ENCODE assay signal across 30 cellular contexts in genomic region chr22:26692215-26692614, GRCh38.
"Had no signal": no experiment of that assay in that cellular context is flagged by ENCODE, and none has a peak within 500 bp of the region (broad histone marks: within the 10 kb centered on the region; RNA-seq: fewer than 3 reads in every experiment).

No MANE protein-coding gene starts in this region.

- H3K4me3 ChIP-seq: coronary artery, dorsolateral prefrontal cortex, esophagus muscularis mucosa, gastrocnemius medialis, heart left ventricle had no signal

- H3K9me3 Mint-ChIP-seq: activated CD8-positive, alpha-beta T cell treated with anti-CD3 and anti-CD28 coated beads for 36 hours; activated naive CD4-positive, alpha-beta T cell treated with anti-CD3 and anti-CD28 coated beads, Interleukin-2, amount 50 U/mL, for 72 hours; activated T-helper 2 cell treated with anti-CD3 and anti-CD28 coated beads, Interferon-gamma antibody, Interleukin-2, Interleukin-4, amounts not matched to agents 10 μg/mL and 5 μg/mL and 100 μg/mL, durations not matched to agents 14 hours and 24 hours and 36 hours; central memory CD8-positive, alpha-beta T cell; T-helper 1 cell treated with Interleukin-12 subunit alpha and Interleukin-12 subunit beta and Interleukin-4 antibody, amounts not matched to agents 30 μg/mL and 1 μg/mL, for 36 hours; T-helper 2 cell treated with Interferon-gamma antibody and Interleukin-4, amounts not matched to agents 5 μg/mL and 100 μg/mL, for 36 hours had no signal

- H3K4me1 ChIP-seq: esophagus muscularis mucosa, foreskin keratinocyte, gastrocnemius medialis had no signal

- DNase-seq: activated CD4-positive, alpha-beta T cell treated with anti-CD3 and anti-CD28 coated beads for 1 hour; activated CD4-positive, alpha-beta T cell treated with anti-CD3 and anti-CD28 coated beads for 48 hours; activated CD4-positive, alpha-beta T cell treated with anti-CD3 and anti-CD28 coated beads, Interleukin-2, amount 50 U/mL, for 1 hour; activated CD4-positive, alpha-beta T cell treated with anti-CD3 and anti-CD28 coated beads, Interleukin-2, amount 50 U/mL, for 48 hours; activated CD8-positive, alpha-beta memory T cell treated with anti-CD3 and anti-CD28 coated beads for 24 hours; activated CD8-positive, alpha-beta T cell treated with anti-CD3 and anti-CD28 coated beads for 36 hours; activated effector memory CD4-positive, alpha-beta T cell treated with anti-CD3 and anti-CD28 coated beads, Interleukin-2, amount 50 U/mL, for 16 hours; activated naive CD4-positive, alpha-beta T cell treated with anti-CD3 and anti-CD28 coated beads, Interleukin-2, amount 10 ng/mL, durations not matched to agents 7 days and 5 days; activated naive CD8-positive, alpha-beta T cell treated with anti-CD3 and anti-CD28 coated beads, Interleukin-2, amount 10 ng/mL, durations not matched to agents 7 days and 5 days; activated T-cell treated with anti-CD3 and anti-CD28 coated beads, Interleukin-2, amount 50 U/mL, for 4 hours; brain microvascular endothelial cell; dorsolateral prefrontal cortex; effector memory CD4-positive, alpha-beta T cell; erythroblast; foreskin keratinocyte; gastrocnemius medialis; glutamatergic neuron; heart left ventricle; T-cell had no signal

- H3K27ac Mint-ChIP-seq: activated CD8-positive, alpha-beta T cell treated with anti-CD3 and anti-CD28 coated beads for 36 hours; activated naive CD8-positive, alpha-beta T cell treated with anti-CD3 and anti-CD28 coated beads, Interleukin-2, amount 10 ng/mL, durations not matched to agents 7 days and 5 days; activated T-helper 2 cell treated with anti-CD3 and anti-CD28 coated beads, Interferon-gamma antibody, Interleukin-2, Interleukin-4, amounts not matched to agents 10 μg/mL and 5 μg/mL and 100 μg/mL, durations not matched to agents 14 hours and 24 hours and 36 hours; dendritic cell treated with granulocyte-macrophage colony-stimulating factor and Interleukin-4, amounts not matched to agents 40 ng/mL and 50 ng/mL, for 4 days; T-helper 1 cell treated with Interleukin-12 subunit alpha and Interleukin-12 subunit beta and Interleukin-4 antibody, amounts not matched to agents 30 μg/mL and 1 μg/mL, for 36 hours; T-helper 2 cell treated with Interferon-gamma antibody and Interleukin-4, amounts not matched to agents 5 μg/mL and 100 μg/mL, for 36 hours; WTC11 had no signal

- H3K27ac ChIP-seq: brain microvascular endothelial cell, coronary artery, dorsolateral prefrontal cortex, esophagus muscularis mucosa, foreskin keratinocyte, gastrocnemius medialis, heart left ventricle, VCaP had no signal

- H3K9me3 ChIP-seq: gastrocnemius medialis had no signal

- H3K36me3 ChIP-seq: brain microvascular endothelial cell, gastrocnemius medialis had no signal

- ATAC-seq: activated CD8-positive, alpha-beta T cell treated with anti-CD3 and anti-CD28 coated beads for 36 hours; activated naive CD4-positive, alpha-beta T cell treated with anti-CD3 and anti-CD28 coated beads, Interleukin-2, amount 50 U/mL, for 72 hours; activated T-cell treated with anti-CD3 and anti-CD28 coated beads, Interleukin-2, amount 50 U/mL, for 4 hours; foreskin keratinocyte; gastrocnemius medialis; heart left ventricle; T-cell; WTC11 had no signal

- H3K4me3 Mint-ChIP-seq: activated CD8-positive, alpha-beta T cell treated with anti-CD3 and anti-CD28 coated beads for 36 hours; activated naive CD4-positive, alpha-beta T cell treated with anti-CD3 and anti-CD28 coated beads, Interleukin-2, amount 10 ng/mL, durations not matched to agents 7 days and 5 days; dendritic cell treated with granulocyte-macrophage colony-stimulating factor and Interleukin-4, amounts not matched to agents 40 ng/mL and 50 ng/mL, for 4 days; T-helper 1 cell treated with Interleukin-12 subunit alpha and Interleukin-12 subunit beta and Interleukin-4 antibody, amounts not matched to agents 30 μg/mL and 1 μg/mL, for 36 hours; T-helper 2 cell treated with Interferon-gamma antibody and Interleukin-4, amounts not matched to agents 5 μg/mL and 100 μg/mL, for 36 hours; WTC11 had no signal

- H3K27me3 ChIP-seq: brain microvascular endothelial cell, dorsolateral prefrontal cortex, esophagus muscularis mucosa, foreskin keratinocyte, gastrocnemius medialis, heart left ventricle had no signal

- H3K27me3 Mint-ChIP-seq: activated CD8-positive, alpha-beta T cell treated with anti-CD3 and anti-CD28 coated beads for 36 hours; activated naive CD4-positive, alpha-beta T cell treated with anti-CD3 and anti-CD28 coated beads, Interleukin-2, amount 10 ng/mL, durations not matched to agents 7 days and 5 days; activated naive CD8-positive, alpha-beta T cell treated with anti-CD3 and anti-CD28 coated beads, Interleukin-2, amount 10 ng/mL, durations not matched to agents 7 days and 5 days; central memory CD8-positive, alpha-beta T cell; dendritic cell treated with granulocyte-macrophage colony-stimulating factor and Interleukin-4, amounts not matched to agents 40 ng/mL and 50 ng/mL, for 4 days; T-cell had no signal

- FAIRE-seq: astrocyte had no signal
